ENCODE assay signal across 8 cellular contexts in genomic region chr6:26122005-26122388, GRCh38. TPM values are rescaled to one million over a fixed set of nuclear protein-coding genes. Genes with fewer than 3 reads are reported as not detected.
DNase-seq lines count a peak whose midpoint lies in the region; ATAC-seq, FAIRE-seq and TF ChIP-seq lines count a peak whose summit lies in the region.

No MANE protein-coding gene starts in this region.

- H3K9me2 ChIP-seq in neural cell (ENCODE audit: insufficient read depth, low read length) = no peaks in the 10 kb centered on the region

- H3K4me1 Mint-ChIP-seq in CD4-positive, CD25-positive, alpha-beta regulatory T cell = peaks cover 13 to 26% (median 22%) of the 10 kb centered on the region in 4 donors
- H3K4me1 Mint-ChIP-seq in central memory CD8-positive, alpha-beta T cell = peaks cover 30% of the 10 kb centered on the region

- peak overlapping the region; percentile 94 for H3K9ac ChIP-seq in neural cell (ENCODE audit: low read length)

- no peak for ATAC-seq in CD4-positive, CD25-positive, alpha-beta regulatory T cell (ENCODE audit: low read depth in 2 of 2)
- no peak for ATAC-seq in central memory CD8-positive, alpha-beta T cell (replicated peaks; ENCODE audit: extremely low read depth, poor library complexity, severe bottlenecking)
- ATAC-seq in HG02885 (IDR thresholded peaks at IDR 0.05; ENCODE audit: poor library complexity, unreplicated experiment) = no peak

- TF ChIP-seq RAD21 in neural cell (conservative IDR thresholded peaks at IDR 0.05) = no peak

- H3K36me3 ChIP-seq in CD4-positive, CD25-positive, alpha-beta regulatory T cell (ENCODE audit: control insufficient read depth, insufficient read depth, low read length) = no peaks in the 10 kb centered on the region
- no peaks in the 10 kb centered on the region for H3K36me3 ChIP-seq in neural cell (ENCODE audit: insufficient read depth, low read length)

- peak overlapping the region; percentile 100 for H3K4me3 ChIP-seq in CD4-positive, CD25-positive, alpha-beta regulatory T cell (ENCODE audit: low read depth, low read length)
- H3K4me3 ChIP-seq in neural cell (ENCODE audit: low read length) = peak overlapping the region; percentile 87

- H3K79me2 ChIP-seq in neural cell (replicated peaks; ENCODE audit: insufficient read depth, low read length) = peaks cover 25% of the 10 kb centered on the region

- peak overlapping the region; percentile 89 for H3K4me2 ChIP-seq in neural cell (ENCODE audit: low read length)

- peak in 1 of 3 donors; percentile 34 for DNase-seq in CD4-positive, CD25-positive, alpha-beta regulatory T cell
- peak; percentile 51 for DNase-seq in M059J (ENCODE audit: low read depth)
- DNase-seq in central memory CD8-positive, alpha-beta T cell (ENCODE audit: low spot score in 2 of 2) = no peak
- no peak for DNase-seq in OCI-M2 (lab: John Stamatoyannopoulos, UW; ENCODE audit: unreplicated experiment)
- no peak for DNase-seq in urothelium cell line (ENCODE audit: low spot score)
- no peak for DNase-seq in SW 1271 (lab: John Stamatoyannopoulos, UW)

- H3K4me3 Mint-ChIP-seq in CD4-positive, CD25-positive, alpha-beta regulatory T cell = peak overlapping the region in 3 of 4 donors; percentile 96 to 99 (median 97)
- no peak overlapping the region for H3K4me3 Mint-ChIP-seq in central memory CD8-positive, alpha-beta T cell

- H3K27me3 ChIP-seq in CD4-positive, CD25-positive, alpha-beta regulatory T cell (ENCODE audit: control insufficient read depth, insufficient read depth, low read length) = no peaks in the 10 kb centered on the region
- H3K27me3 ChIP-seq in neural cell (ENCODE audit: insufficient read depth, low read depth, low read length) = no peaks in the 10 kb centered on the region

- FAIRE-seq in urothelium cell line (lab: Jason Lieb, UNC) = no peak

- TF ChIP-seq CTCF in neural cell (IDR thresholded peaks at IDR 0.05; ENCODE audit: poor library complexity, severe bottlenecking) = no peak

- H3K9me3 ChIP-seq in CD4-positive, CD25-positive, alpha-beta regulatory T cell (ENCODE audit: control insufficient read depth in 2 of 2, low read length in 2 of 2) = no peaks in the 10 kb centered on the region
- H3K9me3 ChIP-seq in neural cell (ENCODE audit: low read length) = no peaks in the 10 kb centered on the region

- peaks cover 9% of the 10 kb centered on the region for H3K27me3 Mint-ChIP-seq in CD4-positive, CD25-positive, alpha-beta regulatory T cell
- H3K27me3 Mint-ChIP-seq in central memory CD8-positive, alpha-beta T cell = no peaks in the 10 kb centered on the region

- peaks cover 14% of the 10 kb centered on the region for H3K36me3 Mint-ChIP-seq in CD4-positive, CD25-positive, alpha-beta regulatory T cell
- H3K36me3 Mint-ChIP-seq in central memory CD8-positive, alpha-beta T cell (ENCODE audit: insufficient read depth) = peaks cover 41% of the 10 kb centered on the region

- H3K27ac ChIP-seq in CD4-positive, CD25-positive, alpha-beta regulatory T cell (ENCODE audit: insufficient read depth, low read length, poor library complexity, severe bottlenecking) = peak overlapping the region; percentile 97
- H3K27ac ChIP-seq in neural cell (ENCODE audit: low read length) = peak overlapping the region; percentile 99

- H3K27ac Mint-ChIP-seq in CD4-positive, CD25-positive, alpha-beta regulatory T cell = peak overlapping the region; percentile 98 to 100 (median 100)
- H3K27ac Mint-ChIP-seq in central memory CD8-positive, alpha-beta T cell (ENCODE audit: low read depth) = peak overlapping the region; percentile 100

- peaks cover 5% of the 10 kb centered on the region for H3F3A ChIP-seq in neural cell (ENCODE audit: insufficient read depth, low read length, poor library complexity, severe bottlenecking)

- no peak for TF ChIP-seq EP300 in neural cell (conservative IDR thresholded peaks at IDR 0.05; ENCODE audit: poor library complexity, severe bottlenecking)

- peaks cover 25% of the 10 kb centered on the region for H3K4me1 ChIP-seq in CD4-positive, CD25-positive, alpha-beta regulatory T cell (ENCODE audit: control insufficient read depth, insufficient read depth, low read length, poor library complexity, severe bottlenecking)

- H2AFZ ChIP-seq in neural cell (ENCODE audit: low read depth, low read length) = no peak overlapping the region

- peaks cover 25% of the 10 kb centered on the region for H4K20me1 ChIP-seq in neural cell (ENCODE audit: insufficient read depth)

- H3K9me3 Mint-ChIP-seq in CD4-positive, CD25-positive, alpha-beta regulatory T cell = peaks cover 0 to 4% (median 0%) of the 10 kb centered on the region in 7 donors
- peaks cover 6% of the 10 kb centered on the region for H3K9me3 Mint-ChIP-seq in central memory CD8-positive, alpha-beta T cell

TF ChIP-seq in neural cell, 6 proteins besides CTCF, POLR2A, EP300 and RAD21:
- TF ChIP-seq REST (IDR thresholded peaks at IDR 0.05; ENCODE audit: borderline replicate concordance) = no peak
- TF ChIP-seq POLR2AphosphoS5 (IDR thresholded peaks at IDR 0.05) = no peak
- no peak for TF ChIP-seq EZH2 (IDR thresholded peaks at IDR 0.05; ENCODE audit: borderline replicate concordance, insufficient read depth, low read length, poor library complexity, severe bottlenecking)
- no peak for TF ChIP-seq MXI1 (conservative IDR thresholded peaks at IDR 0.05; ENCODE audit: poor library complexity, severe bottlenecking)
- TF ChIP-seq SMC3 (conservative IDR thresholded peaks at IDR 0.05; ENCODE audit: poor library complexity) = no peak
- TF ChIP-seq TAF1 (IDR thresholded peaks at IDR 0.05; ENCODE audit: low read depth) = no peak
TF ChIP-seq in neural cell: peak in this region for 0.

RNA-seq across cellular contexts. Expression of gene HFE, which starts 34.8 kb away (rescaled TPM):
- 2.6 TPM for total RNA-seq in CD4-positive, CD25-positive, alpha-beta regulatory T cell
- polyA plus RNA-seq in CD4-positive, CD25-positive, alpha-beta regulatory T cell = 1 to 10 TPM; 1.2 to 2.5 (median 2.4) TPM
- 16.9 and 20.6 TPM in 2 replicates for total RNA-seq in M059J (2014; rRNA removed; shearing (Covaris generic))
- polyA plus RNA-seq in neural cell = not detected in 2 replicates
- not detected in 2 replicates for polyA minus RNA-seq in neural cell
